ENCODE assay signal across 8 cellular contexts in the genomic region with DNA sequence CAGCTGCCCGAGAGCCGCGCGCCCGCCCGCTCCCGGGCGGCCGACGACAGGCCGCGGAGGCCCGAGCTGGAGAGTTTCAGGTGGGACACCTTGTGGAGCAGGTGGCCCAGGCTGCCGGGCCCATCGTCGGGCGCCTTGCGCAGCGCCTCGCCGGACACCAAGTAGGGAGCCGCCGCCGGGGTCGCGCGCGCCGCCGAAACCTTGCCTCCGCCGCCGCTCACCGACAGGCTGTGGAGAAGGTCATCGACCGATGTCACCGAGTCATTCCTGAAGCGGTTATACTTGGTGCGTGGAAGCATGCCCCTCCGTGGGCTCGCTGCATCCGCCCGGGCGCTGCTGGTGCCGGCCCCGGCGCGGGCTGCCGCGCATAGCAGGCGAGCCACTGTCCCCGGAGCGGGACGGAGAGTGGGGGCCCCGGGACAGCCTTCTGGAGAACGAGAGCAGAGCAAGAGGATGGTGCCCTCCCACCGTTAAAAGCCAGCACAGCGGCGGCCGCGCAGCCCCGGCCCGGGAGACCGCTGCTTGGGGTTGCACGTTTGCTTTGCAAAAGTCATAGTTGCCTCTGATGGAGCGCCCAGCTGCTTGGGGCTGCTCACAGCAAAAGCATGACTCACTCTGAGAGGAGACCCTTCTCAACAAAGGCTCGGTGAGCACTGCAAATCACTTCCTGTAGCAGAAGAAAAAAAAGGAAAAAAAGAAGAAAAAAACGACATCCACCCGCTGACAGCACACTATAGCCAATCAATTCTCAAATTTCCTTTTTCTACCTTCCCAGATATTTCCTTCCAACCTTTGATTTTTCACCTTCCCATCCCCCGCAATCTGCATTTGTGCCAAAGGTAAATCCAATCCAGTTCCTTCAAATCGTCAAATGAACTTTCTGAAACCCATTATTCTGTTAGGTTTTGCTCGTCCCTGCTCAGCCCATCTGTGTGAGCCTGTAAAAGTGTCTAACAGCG. TPM values are rescaled to one million over a fixed set of nuclear protein-coding genes. Genes with fewer than 3 reads are reported as not detected.
A peak's percentile ranks its signal among the peaks of the same experiment; 100 is the strongest.
DNase-seq lines count a peak whose midpoint lies in the region; ATAC-seq, FAIRE-seq and TF ChIP-seq lines count a peak whose summit lies in the region.

A gene with protein sequence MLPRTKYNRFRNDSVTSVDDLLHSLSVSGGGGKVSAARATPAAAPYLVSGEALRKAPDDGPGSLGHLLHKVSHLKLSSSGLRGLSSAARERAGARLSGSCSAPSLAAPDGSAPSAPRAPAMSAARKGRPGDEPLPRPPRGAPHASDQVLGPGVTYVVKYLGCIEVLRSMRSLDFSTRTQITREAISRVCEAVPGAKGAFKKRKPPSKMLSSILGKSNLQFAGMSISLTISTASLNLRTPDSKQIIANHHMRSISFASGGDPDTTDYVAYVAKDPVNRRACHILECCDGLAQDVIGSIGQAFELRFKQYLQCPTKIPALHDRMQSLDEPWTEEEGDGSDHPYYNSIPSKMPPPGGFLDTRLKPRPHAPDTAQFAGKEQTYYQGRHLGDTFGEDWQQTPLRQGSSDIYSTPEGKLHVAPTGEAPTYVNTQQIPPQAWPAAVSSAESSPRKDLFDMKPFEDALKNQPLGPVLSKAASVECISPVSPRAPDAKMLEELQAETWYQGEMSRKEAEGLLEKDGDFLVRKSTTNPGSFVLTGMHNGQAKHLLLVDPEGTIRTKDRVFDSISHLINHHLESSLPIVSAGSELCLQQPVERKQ (minus strand): TSS at position 657 of the 959 bp plus-strand sequence. CDS start 358 bp downstream, at position 299.

- H3K36me3 Mint-ChIP-seq in T-helper 2 cell treated with Interferon-gamma antibody and Interleukin-4, amounts not matched to agents 5 μg/mL and 100 μg/mL, for 36 hours (ENCODE audit: low read depth): peaks cover 2% of the 10 kb centered on the region

- no peak for ATAC-seq in GM18868 (IDR thresholded peaks at IDR 0.05; ENCODE audit: unreplicated experiment)

- H3K27me3 Mint-ChIP-seq in T-helper 2 cell treated with Interferon-gamma antibody and Interleukin-4, amounts not matched to agents 5 μg/mL and 100 μg/mL, for 36 hours (ENCODE audit: low read depth): peaks cover 71% of the 10 kb centered on the region

- no peak for TF ChIP-seq POLR2A in stomach (IDR thresholded peaks at IDR 0.05)

- peak within 1 kb of the TSS; percentile 53 for H3K27ac Mint-ChIP-seq in T-helper 2 cell treated with Interferon-gamma antibody and Interleukin-4, amounts not matched to agents 5 μg/mL and 100 μg/mL, for 36 hours

- FAIRE-seq in kidney (lab: Jason Lieb, UNC): no peak

- DNase-seq in T-helper 2 cell treated with Interferon-gamma antibody and Interleukin-4, amounts not matched to agents 5 μg/mL and 100 μg/mL, for 36 hours (ENCODE audit: low spot score): no peak
- DNase-seq in T-helper 2 cell (no peak), amniotic epithelial cell (ENCODE audit: low read depth) (peak; percentile 45), kidney (no peak), stomach (no peak), NCI-H2196 (lab: John Stamatoyannopoulos, UW; ENCODE audit: unreplicated experiment) (no peak)
- DNase-seq in activated CD4-positive, CD25-positive, alpha-beta regulatory T cell treated with anti-CD3 and anti-CD28 coated beads, Interleukin-2, amount 50 U/mL, for 72 hours: no peak

- no peak for TF ChIP-seq CTCF in kidney (IDR thresholded peaks at IDR 0.05; ENCODE audit: borderline replicate concordance, extremely low read depth, insufficient read depth)
- no peak for TF ChIP-seq CTCF in stomach (IDR thresholded peaks at IDR 0.05)

- H3K9ac ChIP-seq in kidney (ENCODE audit: low read length in 2 of 2): peak within 1 kb of the TSS; percentile 34 to 66

- peaks cover 20 to 57% (median 32%) of the 10 kb centered on the region in 3 donors for H3K27me3 ChIP-seq in stomach

- intact Hi-C loops in kidney (cut with DNase I): no loop called here
- intact Hi-C loops in stomach (cut with DNase I; ENCODE audit: low total_unique reads): no loop called here

- H3K4me1 Mint-ChIP-seq in T-helper 2 cell treated with Interferon-gamma antibody and Interleukin-4, amounts not matched to agents 5 μg/mL and 100 μg/mL, for 36 hours (ENCODE audit: low read depth): peaks cover 11% of the 10 kb centered on the region

- H3K36me3 ChIP-seq in kidney (ENCODE audit: control insufficient read depth in 1 of 2, insufficient read depth in 2 of 2, low read length in 2 of 2): no peaks in the 10 kb centered on the region
- no peaks in the 10 kb centered on the region for H3K36me3 ChIP-seq in stomach

- 6 to 23% (median 8%) methylated on average over 17 to 73 of the region's 73 CpGs for WGBS in stomach, 5 donors

- H3K27ac ChIP-seq in kidney (ENCODE audit: low read depth in 2 of 2, low read length in 2 of 2) (peak within 1 kb of the TSS; percentile 82 to 87), stomach (peak within 1 kb of the TSS in 4 of 5 donors; percentile 74 to 82 (median 78))

- no peak for TF ChIP-seq EP300 in stomach (IDR thresholded peaks at IDR 0.05)

- no peaks in the 10 kb centered on the region for H3K9me3 Mint-ChIP-seq in T-helper 2 cell treated with Interferon-gamma antibody and Interleukin-4, amounts not matched to agents 5 μg/mL and 100 μg/mL, for 36 hours

- H3K4me1 ChIP-seq in kidney (ENCODE audit: control insufficient read depth in 1 of 2, insufficient read depth in 1 of 2, low read depth in 1 of 2, low read length in 2 of 2): peaks cover 6 to 10% of the 10 kb centered on the region in 2 donors
- H3K4me1 ChIP-seq in stomach: peaks cover 33 to 43% (median 37%) of the 10 kb centered on the region in 4 donors

- H3K4me3 Mint-ChIP-seq in T-helper 2 cell treated with Interferon-gamma antibody and Interleukin-4, amounts not matched to agents 5 μg/mL and 100 μg/mL, for 36 hours: no peak within 1 kb of the TSS

- H3K9me3 ChIP-seq in kidney (ENCODE audit: control insufficient read depth in 1 of 2, low read length in 2 of 2) (no peaks in the 10 kb centered on the region), stomach (no peaks in the 10 kb centered on the region)

- H3K4me3 ChIP-seq in kidney (ENCODE audit: low read length in 2 of 2) (peak within 1 kb of the TSS; percentile 55 to 79), stomach (peak within 1 kb of the TSS; percentile 42 to 58 (median 50))

RNA-seq across cellular contexts. Expression of the gene that starts here (rescaled TPM):
- total RNA-seq in kidney (1.5 TPM), stomach (1 to 10 TPM in 4 of 5 donors, under 1 TPM in 1; 0.89 to 1.7 (median 1.2) TPM)
- polyA plus RNA-seq in kidney (ENCODE audit: insufficient read depth, low read depth, low replicate concordance) (0.95 TPM), stomach (under 1 TPM; 0.15 to 0.81 (median 0.33) TPM)
